ENCODE assay signal across 8 cellular contexts in the genomic region with DNA sequence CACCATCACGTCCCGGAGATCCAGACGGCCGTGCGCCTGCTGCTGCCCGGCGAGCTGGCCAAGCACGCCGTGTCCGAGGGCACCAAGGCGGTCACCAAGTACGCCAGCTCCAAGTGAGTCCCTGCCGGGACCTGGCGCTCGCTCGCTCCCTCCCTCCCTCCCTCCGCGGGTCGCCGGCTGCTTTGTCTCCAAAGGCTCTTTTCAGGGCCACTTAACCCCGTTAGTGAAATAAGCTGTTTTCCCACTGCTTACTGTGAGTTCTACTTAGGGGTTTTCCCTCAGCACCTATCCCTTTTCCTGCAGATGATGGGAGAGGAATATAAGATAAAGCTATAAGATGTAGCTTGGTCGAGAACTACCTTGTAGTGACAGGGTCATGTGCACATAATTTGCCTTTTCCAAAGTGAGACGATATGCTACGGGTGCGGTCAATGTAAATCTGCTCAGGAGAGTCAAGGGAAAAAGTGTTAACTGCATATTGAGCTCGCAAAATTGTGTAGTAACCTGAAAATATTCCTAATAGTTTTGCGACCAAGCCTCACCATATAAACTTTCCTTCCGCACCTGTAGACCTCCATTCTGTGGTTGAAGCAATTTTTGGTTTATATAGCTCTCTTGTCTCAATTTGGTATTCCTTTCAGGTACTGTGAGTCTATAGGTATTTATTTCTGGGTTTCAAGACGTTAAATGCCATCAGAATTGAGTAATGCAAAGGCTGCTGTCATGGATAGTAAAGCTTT.
DNase-seq lines count a peak whose midpoint lies in the region; FAIRE-seq and TF ChIP-seq lines count a peak whose summit lies in the region.

No MANE protein-coding gene starts in this region.

- H3K36me3 ChIP-seq in endocrine pancreas (ENCODE audit: control insufficient read depth, insufficient read depth, low read length): no peaks in the 10 kb centered on the region

- H3K4me3 Mint-ChIP-seq in nephron progenitor cell: peak overlapping the region; percentile 88

- no peaks in the 10 kb centered on the region for H3K9me3 ChIP-seq in endocrine pancreas (ENCODE audit: control insufficient read depth, low read length)

- peaks cover 23% of the 10 kb centered on the region for H3K4me1 ChIP-seq in endocrine pancreas (ENCODE audit: control insufficient read depth, insufficient read depth, low read length)

- H3K4me1 Mint-ChIP-seq in nephron progenitor cell: peaks cover 49% of the 10 kb centered on the region

- no peak for FAIRE-seq in RCC 7860 (lab: Jason Lieb, UNC)

- H3K27me3 ChIP-seq in endocrine pancreas (ENCODE audit: control insufficient read depth, insufficient read depth, low read length): no peaks in the 10 kb centered on the region

- H3K9me3 Mint-ChIP-seq in nephron progenitor cell: no peaks in the 10 kb centered on the region

- no peak for TF ChIP-seq CTCF in nephron progenitor cell (IDR thresholded peaks at IDR 0.05)

- no peaks in the 10 kb centered on the region for H3K36me3 Mint-ChIP-seq in nephron progenitor cell (ENCODE audit: low read depth)

- H3K27ac Mint-ChIP-seq in nephron progenitor cell: peak overlapping the region; percentile 88

- peak overlapping the region; percentile 93 for H3K9ac ChIP-seq in endocrine pancreas (ENCODE audit: control insufficient read depth, insufficient read depth, low read length)

- H3K27me3 Mint-ChIP-seq in nephron progenitor cell (ENCODE audit: low read depth, poor library complexity): no peaks in the 10 kb centered on the region

- DNase-seq in ELR (ENCODE audit: low read depth) (peak; percentile 36), RCC 7860 (ENCODE audit: low spot score) (peak; percentile 6), nephron progenitor cell (no peak), NCI-H748 treated with DMSO at 0.1 percent for 48 hours (lab: John Stamatoyannopoulos, UW) (no peak), OCI-M2 (lab: John Stamatoyannopoulos, UW; ENCODE audit: unreplicated experiment) (no peak), NCI-H748 (lab: John Stamatoyannopoulos, UW; ENCODE audit: unreplicated experiment) (no peak)
- DNase-seq in stimulated activated CD4-positive, alpha-beta T cell treated with anti-CD3 and anti-CD28 coated beads, Interleukin-2, amount 100 ng/mL, for 24 hours: no peak

- H3K4me3 ChIP-seq in endocrine pancreas (ENCODE audit: control insufficient read depth, insufficient read depth, low read length): peak overlapping the region; percentile 100

Comparison
In these comparisons a context has a peak if more than half of its experiments do, and no peak if none do; other contexts are left out.
1. DNase-seq: peak in ELR (single experiment) and RCC 7860 (single experiment); none in nephron progenitor cell (single experiment), NCI-H748 treated with DMSO at 0.1 percent for 48 hours (single experiment), OCI-M2 (single experiment), stimulated activated CD4-positive, alpha-beta T cell treated with anti-CD3 and anti-CD28 coated beads, Interleukin-2, amount 100 ng/mL, for 24 hours (0 of 2) and NCI-H748 (single experiment).